In genomic region chr13:93775027-93775426, GRCh38 we compare ENCODE assay signal across 18 cellular contexts.
"Had no signal": no experiment of that assay in that cellular context is flagged by ENCODE, and none has a peak within 500 bp of the region (broad histone marks: within the 10 kb centered on the region; RNA-seq: fewer than 3 reads in every experiment).

No MANE protein-coding gene starts in this region.

- H3K27ac Mint-ChIP-seq: activated B cell treated with CpG ODN at 0.5 μM for 24 hours; activated CD4-positive, alpha-beta memory T cell treated with anti-CD3 and anti-CD28 coated beads for 36 hours; activated naive CD8-positive, alpha-beta T cell; activated T-helper 1 cell treated with anti-CD3 and anti-CD28 coated beads, Interleukin-12 subunit alpha, Interleukin-12 subunit beta, Interleukin-2, Interleukin-4 antibody, amounts not matched to agents 30 ng/mL and 10 ng/mL and 1 ng/mL, durations not matched to agents 14 hours and 24 hours and 36 hours; endodermal cell; stimulated activated naive CD8-positive, alpha-beta T cell treated with anti-CD3 and anti-CD28 coated beads, Interleukin-15, amount 100 ng/mL, for 72 hours; T-helper 2 cell treated with Interferon-gamma antibody and Interleukin-4, amounts not matched to agents 5 μg/mL and 100 μg/mL, for 36 hours had no signal

- H3K9me3 Mint-ChIP-seq: activated CD4-positive, alpha-beta memory T cell treated with anti-CD3 and anti-CD28 coated beads for 36 hours; activated T-helper 1 cell treated with anti-CD3 and anti-CD28 coated beads, Interleukin-12 subunit alpha, Interleukin-12 subunit beta, Interleukin-2, Interleukin-4 antibody, amounts not matched to agents 30 ng/mL and 10 ng/mL and 1 ng/mL, durations not matched to agents 14 hours and 24 hours and 36 hours; endodermal cell; neural crest cell; stimulated activated naive CD8-positive, alpha-beta T cell treated with anti-CD3 and anti-CD28 coated beads, Interleukin-15, amount 100 ng/mL, for 72 hours; T-helper 2 cell treated with Interferon-gamma antibody and Interleukin-4, amounts not matched to agents 5 μg/mL and 100 μg/mL, for 36 hours had no signal

- H3K27ac ChIP-seq: epithelial cell of prostate, prostate gland, upper lobe of left lung had no signal

- H3K4me1 ChIP-seq: prostate gland, right atrium auricular region, upper lobe of left lung had no signal

- H3K4me3 ChIP-seq: prostate gland, right atrium auricular region, upper lobe of left lung had no signal

- ATAC-seq: stimulated activated naive CD8-positive, alpha-beta T cell treated with anti-CD3 and anti-CD28 coated beads, Interleukin-15, amount 100 ng/mL, for 72 hours had no signal

- H3K36me3 ChIP-seq: prostate gland, right atrium auricular region, upper lobe of left lung had no signal

- H3K27me3 Mint-ChIP-seq: activated B cell treated with CpG ODN at 0.5 μM for 24 hours; activated CD4-positive, alpha-beta memory T cell treated with anti-CD3 and anti-CD28 coated beads for 36 hours had no signal

- H3K4me3 Mint-ChIP-seq: activated B cell treated with CpG ODN at 0.5 μM for 24 hours; activated CD4-positive, alpha-beta memory T cell treated with anti-CD3 and anti-CD28 coated beads for 36 hours; activated naive CD8-positive, alpha-beta T cell; activated T-helper 1 cell treated with anti-CD3 and anti-CD28 coated beads, Interleukin-12 subunit alpha, Interleukin-12 subunit beta, Interleukin-2, Interleukin-4 antibody, amounts not matched to agents 30 ng/mL and 10 ng/mL and 1 ng/mL, durations not matched to agents 14 hours and 24 hours and 36 hours; endodermal cell; neural crest cell; stimulated activated naive CD8-positive, alpha-beta T cell treated with anti-CD3 and anti-CD28 coated beads, Interleukin-15, amount 100 ng/mL, for 72 hours; T-helper 2 cell treated with Interferon-gamma antibody and Interleukin-4, amounts not matched to agents 5 μg/mL and 100 μg/mL, for 36 hours had no signal

- H3K36me3 Mint-ChIP-seq: activated CD4-positive, alpha-beta memory T cell treated with anti-CD3 and anti-CD28 coated beads for 36 hours; activated naive CD8-positive, alpha-beta T cell had no signal

- FAIRE-seq: frontal cortex, kidney, small intestine had no signal

- H3K9me3 ChIP-seq: prostate gland, right atrium auricular region, upper lobe of left lung had no signal

- H3K27me3 ChIP-seq: right atrium auricular region, upper lobe of left lung had no signal

- H3K4me1 Mint-ChIP-seq: activated B cell treated with CpG ODN at 0.5 μM for 24 hours; stimulated activated naive CD8-positive, alpha-beta T cell treated with anti-CD3 and anti-CD28 coated beads, Interleukin-15, amount 100 ng/mL, for 72 hours had no signal

- DNase-seq: activated B cell treated with CpG ODN at 0.5 μM for 24 hours; activated CD4-positive, alpha-beta memory T cell treated with anti-CD3 and anti-CD28 coated beads for 36 hours; activated CD4-positive, alpha-beta T cell treated with anti-CD3 and anti-CD28 coated beads for 4 hours; activated T-cell treated with anti-CD3 and anti-CD28 coated beads for 4 hours; endodermal cell; kidney; small intestine; stimulated activated CD4-positive, alpha-beta T cell treated with anti-CD3 and anti-CD28 coated beads, Interleukin-4, amount 100 ng/mL, for 1 hour; stimulated activated naive CD8-positive, alpha-beta T cell treated with anti-CD3 and anti-CD28 coated beads, Interleukin-15, amount 100 ng/mL, for 72 hours; upper lobe of left lung had no signal
